Comparison of ENCODE assay signal across 8 cellular contexts in the genomic region with DNA sequence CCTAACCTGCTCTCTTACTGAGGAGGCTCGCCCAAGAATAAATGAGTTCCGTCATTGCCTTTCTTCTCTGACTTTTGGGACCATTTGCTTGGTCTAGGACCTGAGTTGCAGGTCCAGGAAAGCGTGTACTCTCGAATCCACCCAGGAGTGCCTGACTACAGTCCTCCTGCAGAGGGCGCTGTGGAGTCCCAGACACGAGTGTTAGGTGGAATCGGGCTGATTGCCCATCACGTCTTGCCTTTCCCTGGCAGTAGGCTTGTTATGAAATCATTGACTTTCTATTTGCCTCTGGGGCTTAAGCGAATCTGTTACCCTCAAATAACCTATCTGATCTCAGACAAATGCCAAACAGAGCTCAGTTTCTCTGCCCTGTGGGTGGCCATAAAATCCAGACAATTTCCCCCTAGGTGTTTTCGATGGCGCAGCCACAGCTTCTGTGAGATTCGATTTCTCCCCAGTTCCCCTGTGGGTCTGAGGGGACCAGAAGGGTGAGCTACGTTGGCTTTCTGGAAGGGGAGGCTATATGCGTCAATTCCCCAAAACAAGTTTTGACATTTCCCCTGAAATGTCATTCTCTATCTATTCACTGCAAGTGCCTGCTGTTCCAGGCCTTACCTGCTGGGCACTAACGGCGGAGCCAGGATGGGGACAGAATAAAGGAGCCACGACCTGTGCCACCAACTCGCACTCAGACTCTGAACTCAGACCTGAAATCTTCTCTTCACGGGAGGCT. TPM values are rescaled to one million over a fixed set of nuclear protein-coding genes. Genes with fewer than 3 reads are reported as not detected.
DNase-seq lines count a peak whose midpoint lies in the region; ATAC-seq and TF ChIP-seq lines count a peak whose summit lies in the region.

A gene with protein sequence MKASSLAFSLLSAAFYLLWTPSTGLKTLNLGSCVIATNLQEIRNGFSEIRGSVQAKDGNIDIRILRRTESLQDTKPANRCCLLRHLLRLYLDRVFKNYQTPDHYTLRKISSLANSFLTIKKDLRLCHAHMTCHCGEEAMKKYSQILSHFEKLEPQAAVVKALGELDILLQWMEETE (plus strand): TSS at position 685 of the 733 bp plus-strand sequence. CDS start 230 bp downstream, outside the sequence.

- H3K4me3 ChIP-seq in AG04450 (ENCODE audit: low read depth, low read length), result no peak within 1 kb of the TSS

- H3K4me1 Mint-ChIP-seq in activated CD8-positive, alpha-beta T cell treated with anti-CD3 and anti-CD28 coated beads, Interleukin-2, amount 10 ng/mL, durations not matched to agents 7 days and 5 days (ENCODE audit: low read depth), result peaks cover 6% of the 10 kb centered on the region
- no peaks in the 10 kb centered on the region for H3K4me1 Mint-ChIP-seq in endothelial cell (ENCODE audit: unreplicated experiment)

- DNase-seq in AG04450 (ENCODE audit: low read depth, low spot score) (peak; percentile 50), GM19240 (ENCODE audit: insufficient read length, low spot score) (peak; percentile 34), NCI-H526 treated with DMSO at 0.1 percent for 48 hours (lab: John Stamatoyannopoulos, UW) (peak; percentile 2), endothelial cell (ENCODE audit: low spot score) (peak; percentile 88), mucosa of gallbladder (ENCODE audit: low spot score) (peak; percentile 80)
- DNase-seq in activated CD8-positive, alpha-beta T cell treated with anti-CD3 and anti-CD28 coated beads, Interleukin-2, amount 10 ng/mL, durations not matched to agents 7 days and 5 days, result peak; percentile 85
- DNase-seq in stimulated activated CD8-positive, alpha-beta memory T cell treated with anti-CD3 and anti-CD28 coated beads, Interleukin-7, amount 100 ng/mL, for 24 hours (ENCODE audit: low read depth), result peak; percentile 85

- no peak within 1 kb of the TSS for H3K4me3 Mint-ChIP-seq in activated CD8-positive, alpha-beta T cell treated with anti-CD3 and anti-CD28 coated beads, Interleukin-2, amount 10 ng/mL, durations not matched to agents 7 days and 5 days
- no peak within 1 kb of the TSS for H3K4me3 Mint-ChIP-seq in endothelial cell (ENCODE audit: unreplicated experiment)

- POLR2A ChIA-PET in AG04450 (lab: Yijun Ruan, JAX), result no interaction called here
- POLR2A ChIA-PET in activated CD8-positive, alpha-beta T cell treated with anti-CD3 and anti-CD28 coated beads, Interleukin-2, amount 10 ng/mL, durations not matched to agents 7 days and 5 days (lab: Charles Lee), result no interaction called here

- no peaks in the 10 kb centered on the region for H3K9me3 ChIP-seq in AG04450 (ENCODE audit: control insufficient read depth, insufficient read depth, low read length)

- peaks cover 42% of the 10 kb centered on the region for H3K27me3 Mint-ChIP-seq in activated CD8-positive, alpha-beta T cell treated with anti-CD3 and anti-CD28 coated beads, Interleukin-2, amount 10 ng/mL, durations not matched to agents 7 days and 5 days (ENCODE audit: low read depth)
- H3K27me3 Mint-ChIP-seq in endothelial cell (ENCODE audit: unreplicated experiment), result peaks cover 2% of the 10 kb centered on the region

- H3K9me3 Mint-ChIP-seq in activated CD8-positive, alpha-beta T cell treated with anti-CD3 and anti-CD28 coated beads, Interleukin-2, amount 10 ng/mL, durations not matched to agents 7 days and 5 days (ENCODE audit: insufficient read depth), result no peaks in the 10 kb centered on the region
- H3K9me3 Mint-ChIP-seq in endothelial cell (ENCODE audit: unreplicated experiment), result no peaks in the 10 kb centered on the region

- ATAC-seq in activated CD8-positive, alpha-beta T cell treated with anti-CD3 and anti-CD28 coated beads, Interleukin-2, amount 10 ng/mL, durations not matched to agents 7 days and 5 days, result peak; percentile 82
- ATAC-seq in GM21576 (IDR thresholded peaks at IDR 0.05; ENCODE audit: unreplicated experiment), result no peak

- CTCF ChIA-PET in AG04450 (lab: Charles Lee), result interaction anchor here (0.5 to 3.8 kb wide), 41 partner anchors 8 to 633 kb away, joined by 3 to 46 read pairs (median 5); no protein-coding TSS in a partner anchor
- CTCF ChIA-PET in activated CD8-positive, alpha-beta T cell treated with anti-CD3 and anti-CD28 coated beads, Interleukin-2, amount 10 ng/mL, durations not matched to agents 7 days and 5 days (lab: Charles Lee), result interaction anchor here (0.5 to 4.2 kb wide), 34 partner anchors 11 to 251 kb away, joined by 3 to 43 read pairs (median 5); a partner anchor contains a TSS

- no peak within 1 kb of the TSS for H3K27ac Mint-ChIP-seq in activated CD8-positive, alpha-beta T cell treated with anti-CD3 and anti-CD28 coated beads, Interleukin-2, amount 10 ng/mL, durations not matched to agents 7 days and 5 days
- H3K27ac Mint-ChIP-seq in endothelial cell (ENCODE audit: unreplicated experiment), result no peak within 1 kb of the TSS

- TF ChIP-seq CTCF in AG04450 (IDR thresholded peaks at IDR 0.05; ENCODE audit: low read depth, low read length), result peak; percentile 90
- peak; percentile 95 for TF ChIP-seq CTCF in endothelial cell (IDR thresholded peaks at IDR 0.05; ENCODE audit: unreplicated experiment)

- no peak within 1 kb of the TSS for H3K27ac ChIP-seq in AG04450 (ENCODE audit: low read depth, low read length)

- no peaks in the 10 kb centered on the region for H3K27me3 ChIP-seq in AG04450 (ENCODE audit: control insufficient read depth, insufficient read depth, low read length)

- H3K36me3 Mint-ChIP-seq in activated CD8-positive, alpha-beta T cell treated with anti-CD3 and anti-CD28 coated beads, Interleukin-2, amount 10 ng/mL, durations not matched to agents 7 days and 5 days (ENCODE audit: low read depth), result no peaks in the 10 kb centered on the region
- H3K36me3 Mint-ChIP-seq in endothelial cell (ENCODE audit: low read depth, unreplicated experiment), result no peaks in the 10 kb centered on the region

RNA-seq across cellular contexts. Expression of the gene that starts here (rescaled TPM):
- polyA plus RNA-seq in AG04450 (2011; rRNA removed), result not detected in 2 replicates
- not detected in 2 replicates for polyA minus RNA-seq in AG04450 (2011; rRNA and poly(A)+ RNA removed)
- total RNA-seq in activated CD8-positive, alpha-beta T cell treated with anti-CD3 and anti-CD28 coated beads, Interleukin-2, amount 10 ng/mL, durations not matched to agents 7 days and 5 days, result not detected
- total RNA-seq in endothelial cell (ENCODE audit: unreplicated experiment), result not detected
- not detected for total RNA-seq in mucosa of gallbladder

Comparison
In these comparisons a context has a peak if more than half of its experiments do, and no peak if none do; other contexts are left out.
1. Peak in DNase-seq in AG04450; RNA of the gene not detected or under 1 TPM.
2. Peak in DNase-seq and ATAC-seq in activated CD8-positive, alpha-beta T cell treated with anti-CD3 and anti-CD28 coated beads, Interleukin-2, amount 10 ng/mL, durations not matched to agents 7 days and 5 days; RNA of the gene not detected or under 1 TPM.
3. Peak in DNase-seq in endothelial cell; RNA of the gene not detected or under 1 TPM.
4. Peak in DNase-seq in mucosa of gallbladder; RNA of the gene not detected or under 1 TPM.
5. DNase-seq: peak in every context shown above with its lines; median percentile 88 in endothelial cell; 85 in activated CD8-positive, alpha-beta T cell treated with anti-CD3 and anti-CD28 coated beads, Interleukin-2, amount 10 ng/mL, durations not matched to agents 7 days and 5 days; 85 in stimulated activated CD8-positive, alpha-beta memory T cell treated with anti-CD3 and anti-CD28 coated beads, Interleukin-7, amount 100 ng/mL, for 24 hours; 80 in mucosa of gallbladder; 50 in AG04450; 34 in GM19240; 2 in NCI-H526 treated with DMSO at 0.1 percent for 48 hours.